In genomic region chr12:52119398-52120254, GRCh38 we compare ENCODE assay signal across 8 cellular contexts. TPM values are rescaled to one million over a fixed set of nuclear protein-coding genes. Genes with fewer than 3 reads are reported as not detected.
DNase-seq lines count a peak whose midpoint lies in the region; ATAC-seq and TF ChIP-seq lines count a peak whose summit lies in the region.

No MANE protein-coding gene starts in this region.

- no peak overlapping the region for H3K4me3 ChIP-seq in WI38 (ENCODE audit: low read depth, low read length)
- H3K4me3 ChIP-seq in epithelial cell of esophagus (ENCODE audit: low read length) = no peak overlapping the region
- H3K4me3 ChIP-seq in trophoblast cell (ENCODE audit: low read depth, low read length) = no peak overlapping the region

- H3K4ac ChIP-seq in trophoblast cell (ENCODE audit: low read depth, low read length) = no peak overlapping the region

- H4K12ac ChIP-seq in trophoblast cell (ENCODE audit: low read depth, low read length) = no peak overlapping the region

- no peak overlapping the region for H4K91ac ChIP-seq in trophoblast cell (ENCODE audit: low read depth, low read length)

- no peak overlapping the region for H3K27ac ChIP-seq in trophoblast cell (ENCODE audit: low read depth, low read length)

- ATAC-seq in GM19397 (IDR thresholded peaks at IDR 0.05; ENCODE audit: unreplicated experiment) = no peak

- no peaks in the 10 kb centered on the region for H3K36me3 ChIP-seq in trophoblast cell (ENCODE audit: control insufficient read depth in 1 of 2, insufficient read depth in 2 of 2, low read length in 2 of 2)

- no peaks in the 10 kb centered on the region for H3K79me2 ChIP-seq in trophoblast cell (ENCODE audit: control insufficient read depth, insufficient read depth, low read length, poor library complexity)

- H2AK5ac ChIP-seq in trophoblast cell (ENCODE audit: low read length) = no peak overlapping the region

- H3K18ac ChIP-seq in trophoblast cell (ENCODE audit: low read length) = no peak overlapping the region

- no peak overlapping the region for H3K14ac ChIP-seq in trophoblast cell (ENCODE audit: low read length)

- H3K4me1 ChIP-seq in trophoblast cell (ENCODE audit: control insufficient read depth in 1 of 2, insufficient read depth in 2 of 2, low read length in 2 of 2) = peaks cover 5% of the 10 kb centered on the region in 2 experiments

- no peak overlapping the region for H3K4me2 ChIP-seq in trophoblast cell (ENCODE audit: low read length)

- no peak overlapping the region for H4K8ac ChIP-seq in trophoblast cell (ENCODE audit: low read depth, low read length)

- H3K9ac ChIP-seq in trophoblast cell (ENCODE audit: low read length) = no peak overlapping the region

- H3K27me3 ChIP-seq in trophoblast cell (ENCODE audit: insufficient read depth, low read length) = no peaks in the 10 kb centered on the region

- H3K79me1 ChIP-seq in trophoblast cell (ENCODE audit: low read length) = no peaks in the 10 kb centered on the region

- H3K23ac ChIP-seq in trophoblast cell (ENCODE audit: low read length) = no peak overlapping the region

- TF ChIP-seq CTCF in WI38 (IDR thresholded peaks at IDR 0.05; ENCODE audit: low read depth, low read length) (peak; percentile 19; the same call in 1 of the 2 replicates), epithelial cell of esophagus (IDR thresholded peaks at IDR 0.05; ENCODE audit: insufficient read depth, low read depth, low read length, missing control alignments) (peak; percentile 68)

- DNase-seq in NCI-H187 (lab: John Stamatoyannopoulos, UW) = peak; percentile 53 to 73
- no peak for DNase-seq in NCI-H187 treated with DMSO at 0.1 percent for 48 hours (lab: John Stamatoyannopoulos, UW)
- DNase-seq in LoVo (ENCODE audit: low spot score) = peak; percentile 52
- peak; percentile 60 for DNase-seq in epithelial cell of esophagus (ENCODE audit: low read depth)
- peak; percentile 38 to 53 for DNase-seq in trophoblast cell
- DNase-seq in HPDE6-E6E7 (ENCODE audit: extremely low spot score) = no peak

- H2AFZ ChIP-seq in trophoblast cell (ENCODE audit: insufficient read depth, low read length, poor library complexity) = no peak overlapping the region

- no CpG with 5 or more reads among the region's 23 CpGs for WGBS in trophoblast cell (ENCODE audit: extremely low coverage, insufficient coverage, insufficient read length)

- no peak overlapping the region for H2BK120ac ChIP-seq in trophoblast cell (ENCODE audit: insufficient read depth, low read length, poor library complexity)

- H3K9me3 ChIP-seq in trophoblast cell (ENCODE audit: insufficient read depth, low read depth, low read length) = no peaks in the 10 kb centered on the region

- no peak overlapping the region for H2BK5ac ChIP-seq in trophoblast cell (ENCODE audit: low read depth, low read length, poor library complexity)

- H2BK12ac ChIP-seq in trophoblast cell (ENCODE audit: low read length) = no peak overlapping the region

RNA-seq across cellular contexts. Expression of gene SMIM41, which starts 40.1 kb away (rescaled TPM):
- polyA plus RNA-seq in trophoblast cell (2013) = not detected in 2 replicates

RNA-seq across cellular contexts. Expression of gene ATG101, which starts 49.8 kb away (rescaled TPM):
- polyA plus RNA-seq in trophoblast cell (2013) = 42.6 and 44.2 TPM in 2 replicates

Comparison
In these comparisons a context has a peak if more than half of its experiments do, and no peak if none do; other contexts are left out.
1. DNase-seq: peak in NCI-H187 (2 of 2), LoVo (single experiment), epithelial cell of esophagus (single experiment) and trophoblast cell (2 of 2); none in NCI-H187 treated with DMSO at 0.1 percent for 48 hours (single experiment) and HPDE6-E6E7 (single experiment).